1 cellular context compared by ENCODE assay signal in the genomic region with DNA sequence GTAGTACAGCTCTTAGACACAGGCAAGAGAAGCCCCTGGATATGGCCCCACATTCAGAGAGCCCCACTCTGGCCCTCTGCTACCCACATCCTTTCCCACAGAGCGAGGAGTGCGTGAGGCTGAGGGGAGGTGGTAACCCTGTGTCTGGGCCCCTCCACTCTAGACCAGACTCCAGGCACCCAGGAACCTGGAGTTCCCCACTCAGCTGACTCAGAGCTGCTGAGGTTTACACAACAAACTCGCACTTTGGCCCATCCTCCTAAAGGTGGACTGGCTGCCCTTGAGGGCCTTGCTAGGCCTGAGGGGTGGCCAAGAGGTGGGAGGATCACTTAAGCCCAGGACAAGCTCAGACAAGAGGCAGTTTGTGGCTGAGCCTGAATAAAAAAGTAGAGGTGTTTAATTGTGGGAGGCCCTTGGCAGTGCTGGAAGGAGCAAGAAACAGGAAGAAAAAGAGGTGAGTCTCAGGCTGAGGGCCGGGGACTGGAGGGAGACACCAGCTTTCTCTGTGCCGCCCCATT.
TF ChIP-seq lines count a peak whose summit lies in the region.

No MANE protein-coding gene starts in this region.

TF ChIP-seq in HepG2, 621 proteins besides CTCF, POLR2A, EP300 and RAD21 (continued from another document and continues in another):
- TF ChIP-seq, protein P1, sequence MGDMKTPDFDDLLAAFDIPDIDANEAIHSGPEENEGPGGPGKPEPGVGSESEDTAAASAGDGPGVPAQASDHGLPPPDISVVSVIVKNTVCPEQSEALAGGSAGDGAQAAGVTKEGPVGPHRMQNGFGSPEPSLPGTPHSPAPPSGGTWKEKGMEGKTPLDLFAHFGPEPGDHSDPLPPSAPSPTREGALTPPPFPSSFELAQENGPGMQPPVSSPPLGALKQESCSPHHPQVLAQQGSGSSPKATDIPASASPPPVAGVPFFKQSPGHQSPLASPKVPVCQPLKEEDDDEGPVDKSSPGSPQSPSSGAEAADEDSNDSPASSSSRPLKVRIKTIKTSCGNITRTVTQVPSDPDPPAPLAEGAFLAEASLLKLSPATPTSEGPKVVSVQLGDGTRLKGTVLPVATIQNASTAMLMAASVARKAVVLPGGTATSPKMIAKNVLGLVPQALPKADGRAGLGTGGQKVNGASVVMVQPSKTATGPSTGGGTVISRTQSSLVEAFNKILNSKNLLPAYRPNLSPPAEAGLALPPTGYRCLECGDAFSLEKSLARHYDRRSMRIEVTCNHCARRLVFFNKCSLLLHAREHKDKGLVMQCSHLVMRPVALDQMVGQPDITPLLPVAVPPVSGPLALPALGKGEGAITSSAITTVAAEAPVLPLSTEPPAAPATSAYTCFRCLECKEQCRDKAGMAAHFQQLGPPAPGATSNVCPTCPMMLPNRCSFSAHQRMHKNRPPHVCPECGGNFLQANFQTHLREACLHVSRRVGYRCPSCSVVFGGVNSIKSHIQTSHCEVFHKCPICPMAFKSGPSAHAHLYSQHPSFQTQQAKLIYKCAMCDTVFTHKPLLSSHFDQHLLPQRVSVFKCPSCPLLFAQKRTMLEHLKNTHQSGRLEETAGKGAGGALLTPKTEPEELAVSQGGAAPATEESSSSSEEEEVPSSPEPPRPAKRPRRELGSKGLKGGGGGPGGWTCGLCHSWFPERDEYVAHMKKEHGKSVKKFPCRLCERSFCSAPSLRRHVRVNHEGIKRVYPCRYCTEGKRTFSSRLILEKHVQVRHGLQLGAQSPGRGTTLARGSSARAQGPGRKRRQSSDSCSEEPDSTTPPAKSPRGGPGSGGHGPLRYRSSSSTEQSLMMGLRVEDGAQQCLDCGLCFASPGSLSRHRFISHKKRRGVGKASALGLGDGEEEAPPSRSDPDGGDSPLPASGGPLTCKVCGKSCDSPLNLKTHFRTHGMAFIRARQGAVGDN (CRISPR knock-in tag; IDR thresholded peaks at IDR 0.05): peak; percentile 70
- TF ChIP-seq ZNF12 (CRISPR knock-in tag; IDR thresholded peaks at IDR 0.05): no peak
- TF ChIP-seq ZNF251 (CRISPR knock-in tag; IDR thresholded peaks at IDR 0.05): no peak
- TF ChIP-seq, protein P2, sequence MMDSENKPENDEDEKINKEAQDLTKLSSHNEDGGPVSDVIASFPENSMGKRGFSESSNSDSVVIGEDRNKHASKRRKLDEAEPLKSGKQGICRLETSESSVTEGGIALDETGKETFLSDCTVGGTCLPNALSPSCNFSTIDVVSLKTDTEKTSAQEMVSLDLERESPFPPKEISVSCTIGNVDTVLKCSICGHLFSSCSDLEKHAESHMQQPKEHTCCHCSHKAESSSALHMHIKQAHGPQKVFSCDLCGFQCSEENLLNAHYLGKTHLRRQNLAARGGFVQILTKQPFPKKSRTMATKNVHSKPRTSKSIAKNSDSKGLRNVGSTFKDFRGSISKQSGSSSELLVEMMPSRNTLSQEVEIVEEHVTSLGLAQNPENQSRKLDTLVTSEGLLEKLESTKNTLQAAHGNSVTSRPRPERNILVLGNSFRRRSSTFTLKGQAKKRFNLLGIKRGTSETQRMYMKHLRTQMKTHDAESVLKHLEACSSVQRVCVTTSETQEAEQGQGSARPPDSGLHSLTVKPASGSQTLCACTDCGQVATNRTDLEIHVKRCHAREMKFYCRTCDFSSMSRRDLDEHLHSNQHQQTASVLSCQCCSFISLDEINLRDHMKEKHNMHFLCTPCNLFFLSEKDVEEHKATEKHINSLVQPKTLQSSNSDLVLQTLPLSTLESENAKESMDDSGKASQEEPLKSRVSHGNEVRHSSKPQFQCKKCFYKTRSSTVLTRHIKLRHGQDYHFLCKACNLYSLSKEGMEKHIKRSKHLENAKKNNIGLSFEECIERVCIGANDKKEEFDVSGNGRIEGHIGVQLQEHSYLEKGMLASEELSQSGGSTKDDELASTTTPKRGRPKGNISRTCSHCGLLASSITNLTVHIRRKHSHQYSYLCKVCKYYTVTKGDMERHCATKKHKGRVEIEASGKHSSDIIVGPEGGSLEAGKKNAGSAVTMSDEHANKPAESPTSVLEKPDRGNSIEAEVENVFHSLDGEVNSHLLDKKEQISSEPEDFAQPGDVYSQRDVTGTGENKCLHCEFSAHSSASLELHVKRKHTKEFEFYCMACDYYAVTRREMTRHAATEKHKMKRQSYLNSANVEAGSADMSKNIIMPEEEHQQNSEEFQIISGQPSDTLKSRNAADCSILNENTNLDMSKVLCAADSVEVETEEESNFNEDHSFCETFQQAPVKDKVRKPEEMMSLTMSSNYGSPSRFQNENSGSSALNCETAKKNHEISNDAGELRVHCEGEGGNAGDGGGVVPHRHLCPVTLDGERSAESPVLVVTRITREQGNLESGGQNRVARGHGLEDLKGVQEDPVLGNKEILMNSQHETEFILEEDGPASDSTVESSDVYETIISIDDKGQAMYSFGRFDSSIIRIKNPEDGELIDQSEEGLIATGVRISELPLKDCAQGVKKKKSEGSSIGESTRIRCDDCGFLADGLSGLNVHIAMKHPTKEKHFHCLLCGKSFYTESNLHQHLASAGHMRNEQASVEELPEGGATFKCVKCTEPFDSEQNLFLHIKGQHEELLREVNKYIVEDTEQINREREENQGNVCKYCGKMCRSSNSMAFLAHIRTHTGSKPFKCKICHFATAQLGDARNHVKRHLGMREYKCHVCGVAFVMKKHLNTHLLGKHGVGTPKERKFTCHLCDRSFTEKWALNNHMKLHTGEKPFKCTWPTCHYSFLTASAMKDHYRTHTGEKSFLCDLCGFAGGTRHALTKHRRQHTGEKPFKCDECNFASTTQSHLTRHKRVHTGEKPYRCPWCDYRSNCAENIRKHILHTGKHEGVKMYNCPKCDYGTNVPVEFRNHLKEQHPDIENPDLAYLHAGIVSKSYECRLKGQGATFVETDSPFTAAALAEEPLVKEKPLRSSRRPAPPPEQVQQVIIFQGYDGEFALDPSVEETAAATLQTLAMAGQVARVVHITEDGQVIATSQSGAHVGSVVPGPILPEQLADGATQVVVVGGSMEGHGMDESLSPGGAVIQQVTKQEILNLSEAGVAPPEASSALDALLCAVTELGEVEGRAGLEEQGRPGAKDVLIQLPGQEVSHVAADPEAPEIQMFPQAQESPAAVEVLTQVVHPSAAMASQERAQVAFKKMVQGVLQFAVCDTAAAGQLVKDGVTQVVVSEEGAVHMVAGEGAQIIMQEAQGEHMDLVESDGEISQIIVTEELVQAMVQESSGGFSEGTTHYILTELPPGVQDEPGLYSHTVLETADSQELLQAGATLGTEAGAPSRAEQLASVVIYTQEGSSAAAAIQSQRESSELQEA (CRISPR knock-in tag; IDR thresholded peaks at IDR 0.05; ENCODE audit: not compliant biosample characterization): no peak
- TF ChIP-seq, protein P3, sequence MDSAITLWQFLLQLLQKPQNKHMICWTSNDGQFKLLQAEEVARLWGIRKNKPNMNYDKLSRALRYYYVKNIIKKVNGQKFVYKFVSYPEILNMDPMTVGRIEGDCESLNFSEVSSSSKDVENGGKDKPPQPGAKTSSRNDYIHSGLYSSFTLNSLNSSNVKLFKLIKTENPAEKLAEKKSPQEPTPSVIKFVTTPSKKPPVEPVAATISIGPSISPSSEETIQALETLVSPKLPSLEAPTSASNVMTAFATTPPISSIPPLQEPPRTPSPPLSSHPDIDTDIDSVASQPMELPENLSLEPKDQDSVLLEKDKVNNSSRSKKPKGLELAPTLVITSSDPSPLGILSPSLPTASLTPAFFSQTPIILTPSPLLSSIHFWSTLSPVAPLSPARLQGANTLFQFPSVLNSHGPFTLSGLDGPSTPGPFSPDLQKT (CRISPR knock-in tag; IDR thresholded peaks at IDR 0.05; ENCODE audit: borderline replicate concordance): no peak
- TF ChIP-seq ARNT2 (CRISPR knock-in tag; IDR thresholded peaks at IDR 0.05; ENCODE audit: low read depth): 0 out of 2 replicates have a peak, but pooled peaks have one; percentile 27
- TF ChIP-seq XBP1 (CRISPR knock-in tag; IDR thresholded peaks at IDR 0.05): no peak
- peak; percentile 80; the same call in 1 of the 2 replicates for TF ChIP-seq RELA (CRISPR knock-in tag; IDR thresholded peaks at IDR 0.05)
- TF ChIP-seq, protein P4, sequence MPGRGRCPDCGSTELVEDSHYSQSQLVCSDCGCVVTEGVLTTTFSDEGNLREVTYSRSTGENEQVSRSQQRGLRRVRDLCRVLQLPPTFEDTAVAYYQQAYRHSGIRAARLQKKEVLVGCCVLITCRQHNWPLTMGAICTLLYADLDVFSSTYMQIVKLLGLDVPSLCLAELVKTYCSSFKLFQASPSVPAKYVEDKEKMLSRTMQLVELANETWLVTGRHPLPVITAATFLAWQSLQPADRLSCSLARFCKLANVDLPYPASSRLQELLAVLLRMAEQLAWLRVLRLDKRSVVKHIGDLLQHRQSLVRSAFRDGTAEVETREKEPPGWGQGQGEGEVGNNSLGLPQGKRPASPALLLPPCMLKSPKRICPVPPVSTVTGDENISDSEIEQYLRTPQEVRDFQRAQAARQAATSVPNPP (CRISPR knock-in tag; IDR thresholded peaks at IDR 0.05): no peak
- peak; percentile 77 for TF ChIP-seq MED1 (CRISPR knock-in tag; IDR thresholded peaks at IDR 0.05)
- TF ChIP-seq GABPB1 (CRISPR knock-in tag; IDR thresholded peaks at IDR 0.05): no peak; the same call in 1 of the 2 replicates
- TF ChIP-seq ZNF569 (CRISPR knock-in tag; IDR thresholded peaks at IDR 0.05; ENCODE audit: borderline replicate concordance): no peak
- TF ChIP-seq ESRRA (CRISPR knock-in tag; IDR thresholded peaks at IDR 0.05; ENCODE audit: low read depth): peak; percentile 90
- TF ChIP-seq FOXO1 (CRISPR knock-in tag; IDR thresholded peaks at IDR 0.05): peak; percentile 81
- TF ChIP-seq ZNF83 (CRISPR knock-in tag; IDR thresholded peaks at IDR 0.05; ENCODE audit: borderline replicate concordance): no peak
- TF ChIP-seq, protein P5, sequence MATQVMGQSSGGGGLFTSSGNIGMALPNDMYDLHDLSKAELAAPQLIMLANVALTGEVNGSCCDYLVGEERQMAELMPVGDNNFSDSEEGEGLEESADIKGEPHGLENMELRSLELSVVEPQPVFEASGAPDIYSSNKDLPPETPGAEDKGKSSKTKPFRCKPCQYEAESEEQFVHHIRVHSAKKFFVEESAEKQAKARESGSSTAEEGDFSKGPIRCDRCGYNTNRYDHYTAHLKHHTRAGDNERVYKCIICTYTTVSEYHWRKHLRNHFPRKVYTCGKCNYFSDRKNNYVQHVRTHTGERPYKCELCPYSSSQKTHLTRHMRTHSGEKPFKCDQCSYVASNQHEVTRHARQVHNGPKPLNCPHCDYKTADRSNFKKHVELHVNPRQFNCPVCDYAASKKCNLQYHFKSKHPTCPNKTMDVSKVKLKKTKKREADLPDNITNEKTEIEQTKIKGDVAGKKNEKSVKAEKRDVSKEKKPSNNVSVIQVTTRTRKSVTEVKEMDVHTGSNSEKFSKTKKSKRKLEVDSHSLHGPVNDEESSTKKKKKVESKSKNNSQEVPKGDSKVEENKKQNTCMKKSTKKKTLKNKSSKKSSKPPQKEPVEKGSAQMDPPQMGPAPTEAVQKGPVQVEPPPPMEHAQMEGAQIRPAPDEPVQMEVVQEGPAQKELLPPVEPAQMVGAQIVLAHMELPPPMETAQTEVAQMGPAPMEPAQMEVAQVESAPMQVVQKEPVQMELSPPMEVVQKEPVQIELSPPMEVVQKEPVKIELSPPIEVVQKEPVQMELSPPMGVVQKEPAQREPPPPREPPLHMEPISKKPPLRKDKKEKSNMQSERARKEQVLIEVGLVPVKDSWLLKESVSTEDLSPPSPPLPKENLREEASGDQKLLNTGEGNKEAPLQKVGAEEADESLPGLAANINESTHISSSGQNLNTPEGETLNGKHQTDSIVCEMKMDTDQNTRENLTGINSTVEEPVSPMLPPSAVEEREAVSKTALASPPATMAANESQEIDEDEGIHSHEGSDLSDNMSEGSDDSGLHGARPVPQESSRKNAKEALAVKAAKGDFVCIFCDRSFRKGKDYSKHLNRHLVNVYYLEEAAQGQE (IDR thresholded peaks at IDR 0.05; ENCODE audit: borderline replicate concordance in 1 of 2, low read depth in 1 of 2, low read length in 2 of 2): no peak
- TF ChIP-seq, protein P6, sequence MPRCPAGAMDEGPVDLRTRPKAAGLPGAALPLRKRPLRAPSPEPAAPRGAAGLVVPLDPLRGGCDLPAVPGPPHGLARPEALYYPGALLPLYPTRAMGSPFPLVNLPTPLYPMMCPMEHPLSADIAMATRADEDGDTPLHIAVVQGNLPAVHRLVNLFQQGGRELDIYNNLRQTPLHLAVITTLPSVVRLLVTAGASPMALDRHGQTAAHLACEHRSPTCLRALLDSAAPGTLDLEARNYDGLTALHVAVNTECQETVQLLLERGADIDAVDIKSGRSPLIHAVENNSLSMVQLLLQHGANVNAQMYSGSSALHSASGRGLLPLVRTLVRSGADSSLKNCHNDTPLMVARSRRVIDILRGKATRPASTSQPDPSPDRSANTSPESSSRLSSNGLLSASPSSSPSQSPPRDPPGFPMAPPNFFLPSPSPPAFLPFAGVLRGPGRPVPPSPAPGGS (CRISPR knock-in tag; IDR thresholded peaks at IDR 0.05): no peak
- no peak for TF ChIP-seq KDM3A (CRISPR knock-in tag; IDR thresholded peaks at IDR 0.05; ENCODE audit: low read depth)
- TF ChIP-seq SOX6 (IDR thresholded peaks at IDR 0.05): no peak
- no peak for TF ChIP-seq SOX6 (CRISPR knock-in tag; IDR thresholded peaks at IDR 0.05)
- peak; percentile 42; the same call in 1 of the 2 replicates for TF ChIP-seq FOXK1 (CRISPR knock-in tag; IDR thresholded peaks at IDR 0.05; ENCODE audit: borderline replicate concordance, low read depth)
- no peak for TF ChIP-seq SRSF4 (IDR thresholded peaks at IDR 0.05; ENCODE audit: low read depth, low read length, poor library complexity, severe bottlenecking)
- no peak for TF ChIP-seq ZNF468 (CRISPR knock-in tag; IDR thresholded peaks at IDR 0.05)
- peak; percentile 96 for TF ChIP-seq HNF4A (CRISPR knock-in tag; IDR thresholded peaks at IDR 0.05)
- no peak for TF ChIP-seq ZFP37 (CRISPR knock-in tag; IDR thresholded peaks at IDR 0.05; ENCODE audit: borderline replicate concordance)
- no peak for TF ChIP-seq ZNF850 (CRISPR knock-in tag; conservative IDR thresholded peaks at IDR 0.05)
- TF ChIP-seq, protein P7, sequence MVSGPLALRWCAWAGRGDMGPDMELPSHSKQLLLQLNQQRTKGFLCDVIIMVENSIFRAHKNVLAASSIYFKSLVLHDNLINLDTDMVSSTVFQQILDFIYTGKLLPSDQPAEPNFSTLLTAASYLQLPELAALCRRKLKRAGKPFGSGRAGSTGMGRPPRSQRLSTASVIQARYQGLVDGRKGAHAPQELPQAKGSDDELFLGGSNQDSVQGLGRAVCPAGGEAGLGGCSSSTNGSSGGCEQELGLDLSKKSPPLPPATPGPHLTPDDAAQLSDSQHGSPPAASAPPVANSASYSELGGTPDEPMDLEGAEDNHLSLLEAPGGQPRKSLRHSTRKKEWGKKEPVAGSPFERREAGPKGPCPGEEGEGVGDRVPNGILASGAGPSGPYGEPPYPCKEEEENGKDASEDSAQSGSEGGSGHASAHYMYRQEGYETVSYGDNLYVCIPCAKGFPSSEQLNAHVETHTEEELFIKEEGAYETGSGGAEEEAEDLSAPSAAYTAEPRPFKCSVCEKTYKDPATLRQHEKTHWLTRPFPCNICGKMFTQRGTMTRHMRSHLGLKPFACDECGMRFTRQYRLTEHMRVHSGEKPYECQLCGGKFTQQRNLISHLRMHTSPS (CRISPR knock-in tag; IDR thresholded peaks at IDR 0.05; ENCODE audit: low read depth): no peak
- TF ChIP-seq, protein P8, sequence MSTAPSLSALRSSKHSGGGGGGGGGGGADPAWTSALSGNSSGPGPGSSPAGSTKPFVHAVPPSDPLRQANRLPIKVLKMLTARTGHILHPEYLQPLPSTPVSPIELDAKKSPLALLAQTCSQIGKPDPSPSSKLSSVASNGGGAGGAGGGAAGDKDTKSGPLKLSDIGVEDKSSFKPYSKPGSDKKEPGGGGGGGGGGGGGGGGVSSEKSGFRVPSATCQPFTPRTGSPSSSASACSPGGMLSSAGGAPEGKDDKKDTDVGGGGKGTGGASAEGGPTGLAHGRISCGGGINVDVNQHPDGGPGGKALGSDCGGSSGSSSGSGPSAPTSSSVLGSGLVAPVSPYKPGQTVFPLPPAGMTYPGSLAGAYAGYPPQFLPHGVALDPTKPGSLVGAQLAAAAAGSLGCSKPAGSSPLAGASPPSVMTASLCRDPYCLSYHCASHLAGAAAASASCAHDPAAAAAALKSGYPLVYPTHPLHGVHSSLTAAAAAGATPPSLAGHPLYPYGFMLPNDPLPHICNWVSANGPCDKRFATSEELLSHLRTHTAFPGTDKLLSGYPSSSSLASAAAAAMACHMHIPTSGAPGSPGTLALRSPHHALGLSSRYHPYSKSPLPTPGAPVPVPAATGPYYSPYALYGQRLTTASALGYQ (CRISPR knock-in tag; IDR thresholded peaks at IDR 0.05): no peak
- peak; percentile 51 for TF ChIP-seq TBX2 (CRISPR knock-in tag; IDR thresholded peaks at IDR 0.05; ENCODE audit: borderline replicate concordance)
- TF ChIP-seq SMARCC2 (IDR thresholded peaks at IDR 0.05): no peak
